ENCODE assay signal across 8 cellular contexts in the genomic region with DNA sequence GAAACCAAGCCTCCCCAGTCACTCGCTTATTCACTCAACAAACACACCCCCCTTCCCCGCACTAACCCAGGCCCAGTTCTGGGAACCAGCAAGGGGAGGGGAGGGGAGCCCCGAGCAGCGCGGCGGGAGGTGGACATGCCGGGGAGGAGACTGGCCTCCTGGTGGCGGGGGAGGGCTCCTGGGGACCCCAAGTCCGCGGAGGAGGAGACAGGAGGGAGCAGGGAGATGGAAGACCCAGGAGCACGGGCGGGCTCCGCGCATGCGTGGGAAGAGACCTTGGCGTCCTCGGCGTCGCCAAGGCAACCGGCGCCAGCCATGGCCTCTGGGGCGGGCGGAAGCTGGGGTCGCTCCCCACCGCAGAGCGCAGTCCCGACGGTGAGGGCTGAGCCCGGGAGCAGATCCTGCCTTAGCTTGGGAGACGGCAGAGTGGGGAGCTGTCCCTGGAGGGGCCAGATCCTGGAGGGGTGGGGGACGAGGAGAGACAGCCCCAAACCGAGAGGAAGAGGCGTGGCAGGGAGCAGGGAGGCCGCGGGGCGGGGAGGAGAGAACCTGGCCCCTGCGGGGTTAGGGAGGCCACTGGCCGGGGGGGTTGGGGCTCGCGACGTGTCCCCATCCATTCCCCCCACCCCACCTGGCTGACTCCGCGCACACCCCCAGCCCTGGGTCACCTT. TPM values are rescaled to one million over a fixed set of nuclear protein-coding genes. Genes with fewer than 3 reads are reported as not detected.
DNase-seq lines count a peak whose midpoint lies in the region; ATAC-seq and TF ChIP-seq lines count a peak whose summit lies in the region.

A gene (plus strand): TSS at position 302 of the 671 bp plus-strand sequence. CDS start 14 bp downstream, at position 316.

- intact Hi-C loops in CD14-positive monocyte (cut with micrococcal nuclease): no loop called here
- intact Hi-C loops in activated CD4-positive, alpha-beta T cell treated with anti-CD3 and anti-CD28 coated beads for 36 hours (cut with DNase I, micrococcal nuclease): loop anchor here (1.0 to 2.0 kb wide), 4 partner anchors 13 to 79 kb away; a partner anchor contains a TSS

- no peak for TF ChIP-seq RAD21 in liver (IDR thresholded peaks at IDR 0.05)

- H3K27me3 ChIP-seq in liver (ENCODE audit: control insufficient read depth in 4 of 4, insufficient read depth in 4 of 4, low read length in 3 of 4): peaks cover 0 to 2% (median 0%) of the 10 kb centered on the region in 4 donors

- H3K27ac Mint-ChIP-seq in CD14-positive monocyte (peak within 1 kb of the TSS in 2 of 7 donors; percentile 55 to 73), chondrocyte (ENCODE audit: unreplicated experiment) (no peak within 1 kb of the TSS)
- H3K27ac Mint-ChIP-seq in activated CD4-positive, alpha-beta T cell treated with anti-CD3 and anti-CD28 coated beads for 36 hours: peak within 1 kb of the TSS; percentile 31

- 3% methylated on average over 43 of the region's 43 CpGs for whole genome bisulfite sequencing in liver

- peaks cover 0 to 10% (median 4%) of the 10 kb centered on the region in 4 donors for H3K4me1 ChIP-seq in liver (ENCODE audit: control insufficient read depth in 4 of 4, insufficient read depth in 4 of 4, low read length in 3 of 4)

- H3K36me3 Mint-ChIP-seq in CD14-positive monocyte (peaks cover 7 to 11% of the 10 kb centered on the region in 2 donors), chondrocyte (ENCODE audit: low read depth) (no peaks in the 10 kb centered on the region)
- peaks cover under 1% of the 10 kb centered on the region for H3K36me3 Mint-ChIP-seq in activated CD4-positive, alpha-beta T cell treated with anti-CD3 and anti-CD28 coated beads for 36 hours (ENCODE audit: low read depth)

- ATAC-seq in GM21619 (IDR thresholded peaks at IDR 0.05; ENCODE audit: unreplicated experiment): peak; percentile 67
- ATAC-seq in activated CD4-positive, alpha-beta T cell treated with anti-CD3 and anti-CD28 coated beads for 36 hours: peak; percentile 76
- ATAC-seq in GM21529 (IDR thresholded peaks at IDR 0.05; ENCODE audit: unreplicated experiment): no peak

- H3K4me1 Mint-ChIP-seq in CD14-positive monocyte: peaks cover 43% of the 10 kb centered on the region
- peaks cover 30% of the 10 kb centered on the region for H3K4me1 Mint-ChIP-seq in activated CD4-positive, alpha-beta T cell treated with anti-CD3 and anti-CD28 coated beads for 36 hours
- H3K4me1 Mint-ChIP-seq in chondrocyte (ENCODE audit: low read depth): peaks cover 6% of the 10 kb centered on the region

- no peak within 1 kb of the TSS for H3K9ac ChIP-seq in liver (ENCODE audit: low read depth in 1 of 2, low read length in 2 of 2)

- POLR2A ChIA-PET in activated CD4-positive, alpha-beta T cell treated with anti-CD3 and anti-CD28 coated beads for 36 hours (lab: Charles Lee): interaction anchor here (0.6 kb wide), 2 partner anchors 11 to 146 kb away, joined by 3 to 5 read pairs; no protein-coding TSS in a partner anchor

- peak within 1 kb of the TSS; percentile 33 to 42 (median 39) for H3K4me3 ChIP-seq in liver (ENCODE audit: low read depth in 1 of 3, low read length in 3 of 3)

- no peaks in the 10 kb centered on the region for H3K9me3 ChIP-seq in liver (ENCODE audit: control insufficient read depth in 4 of 4, low read length in 3 of 4)

- DNase-seq in CD14-positive monocyte (ENCODE audit: low spot score): peak; percentile 67
- peak; percentile 8 for DNase-seq in NCI-H2107 treated with DMSO at 0.1 percent for 48 hours (lab: John Stamatoyannopoulos, UW; ENCODE audit: unreplicated experiment)
- DNase-seq in activated CD4-positive, alpha-beta T cell treated with anti-CD3 and anti-CD28 coated beads for 36 hours: peak; percentile 84
- peak; percentile 89 for DNase-seq in chondrocyte (ENCODE audit: low spot score)
- peak; percentile 68 for DNase-seq in stimulated activated CD4-positive, alpha-beta T cell treated with anti-CD3 and anti-CD28 coated beads, Interleukin-4, amount 100 ng/mL, for 24 hours

- H3K27me3 Mint-ChIP-seq in CD14-positive monocyte (ENCODE audit: low read depth in 3 of 3): peaks cover 32 to 50% (median 45%) of the 10 kb centered on the region in 3 donors
- H3K27me3 Mint-ChIP-seq in activated CD4-positive, alpha-beta T cell treated with anti-CD3 and anti-CD28 coated beads for 36 hours: no peaks in the 10 kb centered on the region
- H3K27me3 Mint-ChIP-seq in chondrocyte (ENCODE audit: low read depth): peaks cover 22% of the 10 kb centered on the region

- TF ChIP-seq CTCF in CD14-positive monocyte (IDR thresholded peaks at IDR 0.05) (no peak), chondrocyte (IDR thresholded peaks at IDR 0.05) (no peak), liver (IDR thresholded peaks at IDR 0.05; ENCODE audit: low read depth, low read length, missing input control) (no peak)

- no peaks in the 10 kb centered on the region for H3K36me3 ChIP-seq in liver (ENCODE audit: control insufficient read depth in 4 of 4, insufficient read depth in 3 of 4, low read depth in 1 of 4, low read length in 3 of 4)

- H3K4me3 Mint-ChIP-seq in CD14-positive monocyte (peak within 1 kb of the TSS; percentile 88 to 95), chondrocyte (ENCODE audit: unreplicated experiment) (peak within 1 kb of the TSS; percentile 83)
- H3K4me3 Mint-ChIP-seq in activated CD4-positive, alpha-beta T cell treated with anti-CD3 and anti-CD28 coated beads for 36 hours: peak within 1 kb of the TSS; percentile 80

- H3K9me3 Mint-ChIP-seq in CD14-positive monocyte: peaks cover 0 to 13% (median 1%) of the 10 kb centered on the region in 7 donors
- H3K9me3 Mint-ChIP-seq in activated CD4-positive, alpha-beta T cell treated with anti-CD3 and anti-CD28 coated beads for 36 hours (ENCODE audit: low read depth): no peaks in the 10 kb centered on the region
- no peaks in the 10 kb centered on the region for H3K9me3 Mint-ChIP-seq in chondrocyte (ENCODE audit: low read depth)

- no peak within 1 kb of the TSS for H3K27ac ChIP-seq in liver (ENCODE audit: low read depth in 1 of 2, low read length in 2 of 2)

- CTCF ChIA-PET in activated CD4-positive, alpha-beta T cell treated with anti-CD3 and anti-CD28 coated beads for 36 hours (lab: Charles Lee): interaction anchor here (1.2 to 8.0 kb wide), 4 partner anchors 15 to 86 kb away, joined by 3 to 37 read pairs (median 4); no protein-coding TSS in a partner anchor

TF ChIP-seq in liver, 16 proteins besides CTCF, POLR2A, EP300 and RAD21 (continues in another document):
- no peak for TF ChIP-seq FOXA1 (IDR thresholded peaks at IDR 0.05)
- TF ChIP-seq, protein P1, sequence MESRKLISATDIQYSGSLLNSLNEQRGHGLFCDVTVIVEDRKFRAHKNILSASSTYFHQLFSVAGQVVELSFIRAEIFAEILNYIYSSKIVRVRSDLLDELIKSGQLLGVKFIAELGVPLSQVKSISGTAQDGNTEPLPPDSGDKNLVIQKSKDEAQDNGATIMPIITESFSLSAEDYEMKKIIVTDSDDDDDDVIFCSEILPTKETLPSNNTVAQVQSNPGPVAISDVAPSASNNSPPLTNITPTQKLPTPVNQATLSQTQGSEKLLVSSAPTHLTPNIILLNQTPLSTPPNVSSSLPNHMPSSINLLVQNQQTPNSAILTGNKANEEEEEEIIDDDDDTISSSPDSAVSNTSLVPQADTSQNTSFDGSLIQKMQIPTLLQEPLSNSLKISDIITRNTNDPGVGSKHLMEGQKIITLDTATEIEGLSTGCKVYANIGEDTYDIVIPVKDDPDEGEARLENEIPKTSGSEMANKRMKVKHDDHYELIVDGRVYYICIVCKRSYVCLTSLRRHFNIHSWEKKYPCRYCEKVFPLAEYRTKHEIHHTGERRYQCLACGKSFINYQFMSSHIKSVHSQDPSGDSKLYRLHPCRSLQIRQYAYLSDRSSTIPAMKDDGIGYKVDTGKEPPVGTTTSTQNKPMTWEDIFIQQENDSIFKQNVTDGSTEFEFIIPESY (IDR thresholded peaks at IDR 0.05): no peak
- TF ChIP-seq NR2F2 (IDR thresholded peaks at IDR 0.05): no peak
- TF ChIP-seq GABPA (IDR thresholded peaks at IDR 0.05 in 1 of 2, conservative IDR thresholded peaks at IDR 0.05 in 1 of 2): no peak
- TF ChIP-seq YY1 (IDR thresholded peaks at IDR 0.05): no peak
- TF ChIP-seq RXRA (IDR thresholded peaks at IDR 0.05): no peak
- no peak for TF ChIP-seq TAF1 (conservative IDR thresholded peaks at IDR 0.05)
- TF ChIP-seq SP1 (IDR thresholded peaks at IDR 0.05): no peak
- TF ChIP-seq JUND (IDR thresholded peaks at IDR 0.05): no peak
- TF ChIP-seq HNF4A (conservative IDR thresholded peaks at IDR 0.05): no peak
- TF ChIP-seq HNF4G (IDR thresholded peaks at IDR 0.05): no peak
- no peak for TF ChIP-seq FOXA2 (IDR thresholded peaks at IDR 0.05)
- TF ChIP-seq, protein P2, sequence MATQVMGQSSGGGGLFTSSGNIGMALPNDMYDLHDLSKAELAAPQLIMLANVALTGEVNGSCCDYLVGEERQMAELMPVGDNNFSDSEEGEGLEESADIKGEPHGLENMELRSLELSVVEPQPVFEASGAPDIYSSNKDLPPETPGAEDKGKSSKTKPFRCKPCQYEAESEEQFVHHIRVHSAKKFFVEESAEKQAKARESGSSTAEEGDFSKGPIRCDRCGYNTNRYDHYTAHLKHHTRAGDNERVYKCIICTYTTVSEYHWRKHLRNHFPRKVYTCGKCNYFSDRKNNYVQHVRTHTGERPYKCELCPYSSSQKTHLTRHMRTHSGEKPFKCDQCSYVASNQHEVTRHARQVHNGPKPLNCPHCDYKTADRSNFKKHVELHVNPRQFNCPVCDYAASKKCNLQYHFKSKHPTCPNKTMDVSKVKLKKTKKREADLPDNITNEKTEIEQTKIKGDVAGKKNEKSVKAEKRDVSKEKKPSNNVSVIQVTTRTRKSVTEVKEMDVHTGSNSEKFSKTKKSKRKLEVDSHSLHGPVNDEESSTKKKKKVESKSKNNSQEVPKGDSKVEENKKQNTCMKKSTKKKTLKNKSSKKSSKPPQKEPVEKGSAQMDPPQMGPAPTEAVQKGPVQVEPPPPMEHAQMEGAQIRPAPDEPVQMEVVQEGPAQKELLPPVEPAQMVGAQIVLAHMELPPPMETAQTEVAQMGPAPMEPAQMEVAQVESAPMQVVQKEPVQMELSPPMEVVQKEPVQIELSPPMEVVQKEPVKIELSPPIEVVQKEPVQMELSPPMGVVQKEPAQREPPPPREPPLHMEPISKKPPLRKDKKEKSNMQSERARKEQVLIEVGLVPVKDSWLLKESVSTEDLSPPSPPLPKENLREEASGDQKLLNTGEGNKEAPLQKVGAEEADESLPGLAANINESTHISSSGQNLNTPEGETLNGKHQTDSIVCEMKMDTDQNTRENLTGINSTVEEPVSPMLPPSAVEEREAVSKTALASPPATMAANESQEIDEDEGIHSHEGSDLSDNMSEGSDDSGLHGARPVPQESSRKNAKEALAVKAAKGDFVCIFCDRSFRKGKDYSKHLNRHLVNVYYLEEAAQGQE (IDR thresholded peaks at IDR 0.05): no peak
- TF ChIP-seq EGR1 (IDR thresholded peaks at IDR 0.05; ENCODE audit: low read depth in 2 of 2): no peak

RNA-seq across cellular contexts. Expression of the gene that starts here (rescaled TPM):
- polyA plus RNA-seq in CD14-positive monocyte: 1 to 10 TPM; 1.4 to 2.1 TPM
- 1 to 10 TPM; 1.0 to 1.5 TPM for total RNA-seq in activated CD4-positive, alpha-beta T cell treated with anti-CD3 and anti-CD28 coated beads for 36 hours
- 0.28 to 0.35 TPM in 2 of 3 replicates, not detected in the other for total RNA-seq in chondrocyte
- total RNA-seq in liver: under 1 TPM in 1 of 2 donors, not detected in 1; 0.14 TPM
- under 1 TPM; 0.02 to 0.35 TPM for polyA plus RNA-seq in liver

Comparison
In these comparisons a context has a peak if more than half of its experiments do, and no peak if none do; other contexts are left out.
1. Peak in DNase-seq in chondrocyte; RNA of the gene not detected or under 1 TPM.
2. DNase-seq: peak in every context shown above with its lines; median percentile 89 in chondrocyte; 84 in activated CD4-positive, alpha-beta T cell treated with anti-CD3 and anti-CD28 coated beads for 36 hours; 68 in stimulated activated CD4-positive, alpha-beta T cell treated with anti-CD3 and anti-CD28 coated beads, Interleukin-4, amount 100 ng/mL, for 24 hours; 67 in CD14-positive monocyte; 8 in NCI-H2107 treated with DMSO at 0.1 percent for 48 hours.
3. intact Hi-C loops: an anchor here in activated CD4-positive, alpha-beta T cell treated with anti-CD3 and anti-CD28 coated beads for 36 hours (1.0 to 2.0 kb wide); none called in CD14-positive monocyte.